Comparison of ENCODE assay signal across 28 cellular contexts in the genomic region with DNA sequence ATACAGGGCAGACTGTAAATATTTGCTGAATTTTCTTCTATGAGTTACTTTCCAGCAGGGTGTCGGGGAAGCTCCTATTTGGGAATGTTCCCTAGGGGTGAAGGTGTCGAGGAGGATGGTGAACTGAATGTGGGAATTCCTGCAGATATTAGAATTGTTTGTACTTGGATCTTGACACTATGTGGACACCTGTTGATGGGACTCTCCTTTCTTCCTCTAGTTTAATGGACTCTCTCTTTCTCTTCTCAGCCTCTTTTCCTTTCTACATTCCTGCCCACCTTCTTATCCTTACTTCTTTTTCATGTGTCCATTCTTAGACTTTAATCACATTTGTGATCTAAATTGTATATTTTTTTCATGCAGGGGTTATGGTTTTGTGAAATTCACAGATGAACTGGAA. TPM values are rescaled to one million over a fixed set of nuclear protein-coding genes. Genes with fewer than 3 reads are reported as not detected.
"Had no signal": no experiment of that assay in that cellular context is flagged by ENCODE, and none has a peak within 500 bp of the region (broad histone marks: within the 10 kb centered on the region; RNA-seq: fewer than 3 reads in every experiment).

No MANE protein-coding gene starts in this region.

- DNase-seq: hippocampal formation; kidney; left colon; left lung; lower lobe of right lung; mammary epithelial cell; mesendoderm; naive B cell; natural killer cell; nucleus accumbens; right lobe of liver; stimulated activated CD4-positive, alpha-beta T cell treated with anti-CD3 and anti-CD28 coated beads, Interleukin-1b, Interleukin-23, amount 100 ng/mL, for 48 hours; stimulated activated CD4-positive, alpha-beta T cell treated with anti-CD3 and anti-CD28 coated beads, Interleukin-2, amount 100 ng/mL, for 48 hours; stimulated activated CD4-positive, alpha-beta T cell treated with anti-CD3 and anti-CD28 coated beads, Interleukin-4, amount 100 ng/mL, for 4 hours; stimulated activated CD8-positive, alpha-beta memory T cell treated with anti-CD3 and anti-CD28 coated beads, Interleukin-4, amount 100 ng/mL, for 48 hours; stimulated activated naive B cell treated with anti-CD40 and anti-IgM and Interleukin-4, amounts not matched to agents 10 μg/mL and 1 μg/mL and 100 μg/mL, for 72 hours; stimulated activated naive CD8-positive, alpha-beta T cell treated with anti-CD3 and anti-CD28 coated beads, Interleukin-15, Interleukin-2, amounts not matched to agents 100 U/mL and 50 U/mL, for 24 hours; stomach; testis; thyroid gland; transverse colon; upper lobe of left lung had no signal

- H3K4me1 ChIP-seq: left lung, lower lobe of right lung, parathyroid adenoma, right atrium auricular region, right lobe of liver, stomach, testis, thyroid gland, transverse colon, vagina had no signal

- H3K4me3 Mint-ChIP-seq: mesothelial cell of epicardium; naive B cell; natural killer cell; stimulated activated naive B cell treated with anti-CD40 and anti-IgM and Interleukin-4, amounts not matched to agents 10 μg/mL and 1 μg/mL and 100 μg/mL, for 72 hours had no signal

- H3K27ac Mint-ChIP-seq: mesothelial cell of epicardium; natural killer cell; stimulated activated naive B cell treated with anti-CD40 and anti-IgM and Interleukin-4, amounts not matched to agents 10 μg/mL and 1 μg/mL and 100 μg/mL, for 72 hours had no signal

- H3K9me3 ChIP-seq: left lung, lower lobe of right lung, right atrium auricular region, right lobe of liver, stomach, testis, thyroid gland, transverse colon, upper lobe of left lung, vagina had no signal

- H3K27ac ChIP-seq: left lung, lower lobe of right lung, parathyroid adenoma, right atrium auricular region, right lobe of liver, stomach, testis, thyroid gland, transverse colon, upper lobe of left lung, vagina had no signal

- H3K4me1 Mint-ChIP-seq: mesothelial cell of epicardium; natural killer cell; stimulated activated naive B cell treated with anti-CD40 and anti-IgM and Interleukin-4, amounts not matched to agents 10 μg/mL and 1 μg/mL and 100 μg/mL, for 72 hours had no signal

- H3K27me3 Mint-ChIP-seq: naive B cell; stimulated activated naive B cell treated with anti-CD40 and anti-IgM and Interleukin-4, amounts not matched to agents 10 μg/mL and 1 μg/mL and 100 μg/mL, for 72 hours had no signal

- H3K4me3 ChIP-seq: left lung, lower lobe of right lung, right atrium auricular region, right lobe of liver, smooth muscle cell, stomach, testis, thyroid gland, transverse colon, upper lobe of left lung, vagina had no signal

- H3K27me3 ChIP-seq: left lung, right atrium auricular region, right lobe of liver, stomach, testis, thyroid gland, transverse colon, upper lobe of left lung, vagina had no signal

- H3K9me3 Mint-ChIP-seq: mesothelial cell of epicardium; naive B cell; natural killer cell; stimulated activated naive B cell treated with anti-CD40 and anti-IgM and Interleukin-4, amounts not matched to agents 10 μg/mL and 1 μg/mL and 100 μg/mL, for 72 hours had no signal

- ATAC-seq: left colon; left lung; lower lobe of right lung; natural killer cell; right lobe of liver; stimulated activated naive B cell treated with anti-CD40 and anti-IgM and Interleukin-4, amounts not matched to agents 10 μg/mL and 1 μg/mL and 100 μg/mL, for 72 hours; stimulated activated naive CD8-positive, alpha-beta T cell treated with anti-CD3 and anti-CD28 coated beads, Interleukin-15, Interleukin-2, amounts not matched to agents 100 U/mL and 50 U/mL, for 24 hours had no signal

RNA-seq across cellular contexts. Expression of a gene that starts 25.1 kb away (rescaled TPM):
- polyA plus RNA-seq: neural cell had no signal
